ENCODE assay signal across 11 cellular contexts in the genomic region with DNA sequence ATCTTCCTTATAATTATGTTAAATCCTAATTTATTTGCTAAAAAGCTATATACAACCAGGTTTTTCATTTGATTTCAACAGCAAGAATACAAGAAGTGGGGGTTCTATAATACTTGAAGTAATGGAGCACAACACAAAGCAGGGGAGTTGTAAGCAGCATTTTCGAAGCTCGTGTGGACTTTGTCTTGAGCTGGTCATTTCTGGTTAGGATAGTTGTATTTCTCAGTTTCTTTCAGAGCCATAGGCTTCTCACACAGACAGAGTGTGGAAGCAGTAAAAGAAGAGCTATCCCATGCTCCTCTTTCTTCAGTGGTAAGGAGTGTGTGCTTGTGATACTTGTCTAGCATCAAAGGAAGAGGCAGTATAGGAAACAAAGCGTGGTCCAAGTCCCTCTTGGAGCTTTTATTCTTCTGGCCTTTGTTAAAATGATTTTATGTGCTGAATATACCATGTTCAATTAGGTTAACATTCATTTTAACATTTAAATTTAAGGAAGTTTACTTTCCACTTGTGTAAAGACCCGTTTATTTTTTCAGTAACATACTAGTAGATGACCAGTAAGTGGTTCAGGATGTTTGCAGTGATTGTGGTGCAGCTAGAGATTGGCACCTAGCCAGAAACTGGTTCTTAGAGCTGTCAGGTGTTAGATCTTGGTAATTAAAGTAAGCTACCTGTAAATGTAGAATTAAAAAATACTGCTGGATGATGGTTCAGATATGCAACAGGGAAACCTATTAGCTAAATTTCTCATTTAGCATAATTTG. TPM values are rescaled to one million over a fixed set of nuclear protein-coding genes. Genes with fewer than 3 reads are reported as not detected.
DNase-seq lines count a peak whose midpoint lies in the region; ATAC-seq lines count a peak whose summit lies in the region.
"Had no signal": no experiment of that assay in that cellular context is flagged by ENCODE, and none has a peak within 500 bp of the region (broad histone marks: within the 10 kb centered on the region; RNA-seq: fewer than 3 reads in every experiment).

No MANE protein-coding gene starts in this region.

- peak; percentile 50 for ATAC-seq in HG03175 (IDR thresholded peaks at IDR 0.05; ENCODE audit: unreplicated experiment)
- ATAC-seq in left lobe of liver: peak; percentile 55
- no peak for ATAC-seq in left ventricle myocardium superior
- no peak for ATAC-seq in HG03520 (IDR thresholded peaks at IDR 0.05; ENCODE audit: unreplicated experiment)
- no peak for ATAC-seq in HG02970 (IDR thresholded peaks at IDR 0.05; ENCODE audit: low FRiP score, unreplicated experiment)
- ATAC-seq: CD8-positive, alpha-beta T cell had no signal

- DNase-seq in DMS153 treated with DMSO at 0.1 percent for 48 hours (lab: John Stamatoyannopoulos, UW; ENCODE audit: unreplicated experiment): peak; percentile 71
- peak; percentile 80 for DNase-seq in NCI-H748 treated with DMSO at 0.1 percent for 48 hours (lab: John Stamatoyannopoulos, UW)
- DNase-seq in left lobe of liver (ENCODE audit: low spot score): no peak
- no peak for DNase-seq in nucleus accumbens (lab: John Stamatoyannopoulos, UW)
- DNase-seq in left ventricle myocardium superior: no peak
- DNase-seq: activated B cell treated with CpG ODN at 0.5 μM for 24 hours, MG63 had no signal

- intact Hi-C loops in left ventricle myocardium superior (cut with micrococcal nuclease): no loop called here

RNA-seq across cellular contexts. Expression of a gene that starts 14.6 kb away (rescaled TPM):
- total RNA-seq in left lobe of liver (9.2 TPM), left ventricle myocardium superior (8.3 TPM)

RNA-seq across cellular contexts. Expression of a gene that starts 43.7 kb away (rescaled TPM):
- total RNA-seq in left lobe of liver: 32.9 TPM
- total RNA-seq in left ventricle myocardium superior: 4.8 TPM

Comparison
In these comparisons a context has a peak if more than half of its experiments do, and no peak if none do; other contexts are left out.
1. DNase-seq: peak in DMS153 treated with DMSO at 0.1 percent for 48 hours (single experiment) and NCI-H748 treated with DMSO at 0.1 percent for 48 hours (single experiment); none in left lobe of liver (single experiment), nucleus accumbens (0 of 56) and left ventricle myocardium superior (single experiment).
2. ATAC-seq: peak in HG03175 (single experiment) and left lobe of liver (single experiment); none in left ventricle myocardium superior (single experiment), HG03520 (single experiment) and HG02970 (single experiment).